In the genomic region with DNA sequence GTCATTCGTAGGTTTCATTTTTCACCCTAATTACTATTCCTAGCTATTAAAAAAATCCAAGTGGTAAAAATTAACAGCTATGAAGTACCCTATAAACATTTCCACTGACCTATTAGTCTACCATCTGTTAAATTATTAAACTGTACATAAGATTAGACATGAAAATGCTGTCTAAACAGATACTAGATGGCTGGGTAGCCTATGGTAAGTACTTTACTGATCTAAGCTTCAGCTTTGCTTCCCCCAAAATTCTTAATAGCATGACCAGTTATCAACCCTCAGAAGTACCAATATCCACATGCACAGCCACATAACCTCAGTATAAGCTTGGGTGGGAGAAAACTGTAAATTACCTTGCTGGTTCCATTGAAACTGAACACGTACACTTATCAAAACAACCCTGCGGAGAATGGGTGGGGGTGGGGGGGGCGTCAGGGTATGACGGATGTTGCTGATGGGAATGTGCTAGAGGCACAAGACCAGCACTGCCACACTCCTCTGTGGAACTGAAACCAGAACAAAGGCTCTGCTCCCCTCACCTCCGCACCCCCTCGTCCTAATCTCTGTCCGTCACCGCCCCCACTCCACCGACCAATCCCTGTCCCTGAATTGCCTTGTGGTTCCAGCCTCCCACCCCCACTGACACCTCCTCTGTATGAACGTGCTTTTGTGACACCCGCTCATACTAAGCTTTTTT, we compare ENCODE assay signal across 8 cellular contexts. TPM values are rescaled to one million over a fixed set of nuclear protein-coding genes. Genes with fewer than 3 reads are reported as not detected.
DNase-seq lines count a peak whose midpoint lies in the region; ATAC-seq and TF ChIP-seq lines count a peak whose summit lies in the region.

No MANE protein-coding gene starts in this region.

- intact Hi-C loops in activated naive CD4-positive, alpha-beta T cell treated with anti-CD3 and anti-CD28 coated beads for 36 hours (cut with micrococcal nuclease) = no loop called here

- TF ChIP-seq POLR2A in Peyer's patch (IDR thresholded peaks at IDR 0.05) = no peak

- peaks cover 100% of the 10 kb centered on the region for H3K79me2 ChIP-seq in neural progenitor cell (ENCODE audit: low read depth)
- peaks cover 95% of the 10 kb centered on the region for H3K79me2 ChIP-seq in smooth muscle cell (ENCODE audit: low read depth)

- H4K20me1 ChIP-seq in neural progenitor cell (ENCODE audit: low read depth) (peaks cover 98% of the 10 kb centered on the region), smooth muscle cell (ENCODE audit: low read depth) (peaks cover 97% of the 10 kb centered on the region)

- no peak for TF ChIP-seq CTCF in Peyer's patch (IDR thresholded peaks at IDR 0.05)
- no peak for TF ChIP-seq CTCF in neural progenitor cell (IDR thresholded peaks at IDR 0.05)
- TF ChIP-seq CTCF in smooth muscle cell (IDR thresholded peaks at IDR 0.05; ENCODE audit: borderline replicate concordance, insufficient read depth, poor library complexity, severe bottlenecking) = no peak

- peak overlapping the region; percentile 16 for H3K27ac Mint-ChIP-seq in activated naive CD4-positive, alpha-beta T cell treated with anti-CD3 and anti-CD28 coated beads for 36 hours
- H3K27ac Mint-ChIP-seq in neural progenitor cell = peak overlapping the region; percentile 81

- H3K4me1 ChIP-seq in Peyer's patch (peaks cover 0 to 42% (median 2%) of the 10 kb centered on the region in 4 donors), neural progenitor cell (peaks cover 16% of the 10 kb centered on the region), smooth muscle cell (ENCODE audit: low read depth) (no peaks in the 10 kb centered on the region)

- H3K27me3 ChIP-seq in Peyer's patch (no peaks in the 10 kb centered on the region), neural progenitor cell (no peaks in the 10 kb centered on the region), smooth muscle cell (ENCODE audit: low read depth) (no peaks in the 10 kb centered on the region)

- H3K4me3 ChIP-seq in Peyer's patch = no peak overlapping the region
- H3K4me3 ChIP-seq in neural progenitor cell = no peak overlapping the region
- H3K4me3 ChIP-seq in smooth muscle cell = no peak overlapping the region

- H3K36me3 Mint-ChIP-seq in activated naive CD4-positive, alpha-beta T cell treated with anti-CD3 and anti-CD28 coated beads for 36 hours (ENCODE audit: low read depth) = no peaks in the 10 kb centered on the region
- H3K36me3 Mint-ChIP-seq in neural progenitor cell = peaks cover under 1% of the 10 kb centered on the region

- H3K27ac ChIP-seq in Peyer's patch (peak overlapping the region in 3 of 4 donors; percentile 15 to 54 (median 48)), neural progenitor cell (no peak overlapping the region), smooth muscle cell (ENCODE audit: low read depth) (no peak overlapping the region)

- H2AFZ ChIP-seq in neural progenitor cell (replicated peaks) = no peak overlapping the region
- H2AFZ ChIP-seq in smooth muscle cell (ENCODE audit: low read depth) = no peak overlapping the region

- H3K9me3 ChIP-seq in Peyer's patch = no peaks in the 10 kb centered on the region
- no peaks in the 10 kb centered on the region for H3K9me3 ChIP-seq in neural progenitor cell (ENCODE audit: low read depth)
- H3K9me3 ChIP-seq in smooth muscle cell (replicated peaks; ENCODE audit: low read depth) = no peaks in the 10 kb centered on the region

- ATAC-seq in GM18499 (IDR thresholded peaks at IDR 0.05; ENCODE audit: insufficient read depth, unreplicated experiment) (peak; percentile 32), HG02759 (IDR thresholded peaks at IDR 0.05; ENCODE audit: unreplicated experiment) (peak; percentile 76), HG02870 (IDR thresholded peaks at IDR 0.05; ENCODE audit: unreplicated experiment) (no peak)

- no peak overlapping the region for H3K9ac ChIP-seq in neural progenitor cell
- H3K9ac ChIP-seq in smooth muscle cell (ENCODE audit: low read depth) = no peak overlapping the region

- peaks cover 36% of the 10 kb centered on the region for H3K4me1 Mint-ChIP-seq in activated naive CD4-positive, alpha-beta T cell treated with anti-CD3 and anti-CD28 coated beads for 36 hours (ENCODE audit: low read depth)
- peaks cover 54% of the 10 kb centered on the region for H3K4me1 Mint-ChIP-seq in neural progenitor cell

- WGBS in smooth muscle cell (ENCODE audit: low lambda C conversion rate) = 80% methylated on average over 10 of the region's 12 CpGs

- H3K4me3 Mint-ChIP-seq in activated naive CD4-positive, alpha-beta T cell treated with anti-CD3 and anti-CD28 coated beads for 36 hours = no peak overlapping the region
- peak overlapping the region; percentile 47 for H3K4me3 Mint-ChIP-seq in neural progenitor cell

- CTCF ChIA-PET in activated naive CD4-positive, alpha-beta T cell treated with anti-CD3 and anti-CD28 coated beads for 36 hours (lab: Charles Lee) = interaction anchor here (0.6 to 0.9 kb wide), 4 partner anchors 110 to 432 kb away, joined by 3 to 4 read pairs (median 3); no protein-coding TSS in a partner anchor

- DNase-seq in Peyer's patch (peak; percentile 52 to 89 (median 88)), neural progenitor cell (ENCODE audit: low spot score) (peak; percentile 17), smooth muscle cell (lab: John Stamatoyannopoulos, UW; ENCODE audit: unreplicated experiment) (no peak), iPS-NIHi11 (ENCODE audit: low spot score) (no peak)
- peak; percentile 28 for DNase-seq in activated naive CD4-positive, alpha-beta T cell treated with anti-CD3 and anti-CD28 coated beads for 36 hours

- H3K9me3 Mint-ChIP-seq in activated naive CD4-positive, alpha-beta T cell treated with anti-CD3 and anti-CD28 coated beads for 36 hours = no peaks in the 10 kb centered on the region
- no peaks in the 10 kb centered on the region for H3K9me3 Mint-ChIP-seq in neural progenitor cell

- no peaks in the 10 kb centered on the region for H3K36me3 ChIP-seq in Peyer's patch
- no peaks in the 10 kb centered on the region for H3K36me3 ChIP-seq in neural progenitor cell
- no peaks in the 10 kb centered on the region for H3K36me3 ChIP-seq in smooth muscle cell (ENCODE audit: low read depth)

- H3F3A ChIP-seq in neural progenitor cell (ENCODE audit: low read depth) (peaks cover 11% of the 10 kb centered on the region), smooth muscle cell (ENCODE audit: low read depth) (no peaks in the 10 kb centered on the region)

- H3K4me2 ChIP-seq in neural progenitor cell (no peak overlapping the region), smooth muscle cell (no peak overlapping the region)

- H3K27me3 Mint-ChIP-seq in activated naive CD4-positive, alpha-beta T cell treated with anti-CD3 and anti-CD28 coated beads for 36 hours (ENCODE audit: low read depth) = no peaks in the 10 kb centered on the region
- peaks cover 3% of the 10 kb centered on the region for H3K27me3 Mint-ChIP-seq in neural progenitor cell (ENCODE audit: insufficient read depth, low read depth)

RNA-seq across cellular contexts. Expression of a gene that starts 45.3 kb away (rescaled TPM):
- total RNA-seq in Peyer's patch (10 to 100 TPM in 3 of 4 donors, 1 to 10 TPM in 1; 8.3 to 24.5 (median 19.3) TPM), neural progenitor cell (ENCODE audit: low replicate concordance) (45.4 and 60.1 TPM in 2 replicates), smooth muscle cell (25.6 and 26.0 TPM in 2 replicates)
- 10 to 100 TPM; 18.6 to 19.0 TPM for total RNA-seq in activated naive CD4-positive, alpha-beta T cell treated with anti-CD3 and anti-CD28 coated beads for 36 hours
- polyA plus RNA-seq in smooth muscle cell = 8.2 and 12.0 TPM in 2 replicates

Comparison
In these comparisons a context has a peak if more than half of its experiments do, and no peak if none do; other contexts are left out.
1. DNase-seq: peak in Peyer's patch (3 of 3), activated naive CD4-positive, alpha-beta T cell treated with anti-CD3 and anti-CD28 coated beads for 36 hours (single experiment) and neural progenitor cell (single experiment); none in smooth muscle cell (single experiment) and iPS-NIHi11 (single experiment).
2. H3K27ac ChIP-seq: peak in Peyer's patch (3 of 4); none in neural progenitor cell (single experiment) and smooth muscle cell (single experiment).